13 cellular contexts compared by ENCODE assay signal in the genomic region with DNA sequence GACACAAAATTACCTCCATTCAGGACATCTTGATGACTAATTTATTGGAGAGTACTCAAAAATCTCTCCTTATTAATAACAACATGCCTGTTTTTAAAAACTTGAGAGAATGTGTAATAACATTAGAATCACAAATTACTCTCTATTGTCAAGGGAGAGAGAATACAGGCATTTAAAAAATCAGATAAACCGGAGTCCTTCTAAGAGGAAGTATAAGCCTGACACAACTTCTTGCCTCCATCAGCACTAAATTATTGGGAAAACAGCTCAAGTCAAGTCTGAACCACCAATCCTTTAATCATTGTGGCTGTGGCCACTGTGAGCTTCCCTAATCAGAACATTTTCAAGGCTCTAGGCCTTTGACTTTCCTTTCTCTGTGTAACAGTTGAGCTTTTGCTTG.
"Had no signal": no experiment of that assay in that cellular context is flagged by ENCODE, and none has a peak within 500 bp of the region (broad histone marks: within the 10 kb centered on the region; RNA-seq: fewer than 3 reads in every experiment).

No MANE protein-coding gene starts in this region.

- DNase-seq: activated CD4-positive, alpha-beta T cell treated with anti-CD3 and anti-CD28 coated beads, Interleukin-2, amount 10 ng/mL, durations not matched to agents 7 days and 5 days; activated CD8-positive, alpha-beta memory T cell treated with anti-CD3 and anti-CD28 coated beads for 24 hours; activated naive CD4-positive, alpha-beta T cell treated with anti-CD3 and anti-CD28 coated beads, Interleukin-2, amount 10 ng/mL, durations not matched to agents 7 days and 5 days; foreskin melanocyte; islet precursor cell; retina; T-helper 17 cell; trophoblast cell had no signal

- H3K36me3 ChIP-seq: ovary had no signal

- H3K9me3 ChIP-seq: ovary had no signal

- H3K4me3 ChIP-seq: dorsolateral prefrontal cortex, ovary had no signal

- H3K27me3 ChIP-seq: dorsolateral prefrontal cortex, ovary had no signal

- ATAC-seq: esophagus mucosa; stimulated activated effector memory CD8-positive, alpha-beta T cell treated with anti-CD3 and anti-CD28 coated beads, Interleukin-12 subunit alpha, Interleukin-12 subunit beta, amount 100 ng/mL, for 72 hours; T-helper 17 cell; WTC11 had no signal
